In the genomic region with DNA sequence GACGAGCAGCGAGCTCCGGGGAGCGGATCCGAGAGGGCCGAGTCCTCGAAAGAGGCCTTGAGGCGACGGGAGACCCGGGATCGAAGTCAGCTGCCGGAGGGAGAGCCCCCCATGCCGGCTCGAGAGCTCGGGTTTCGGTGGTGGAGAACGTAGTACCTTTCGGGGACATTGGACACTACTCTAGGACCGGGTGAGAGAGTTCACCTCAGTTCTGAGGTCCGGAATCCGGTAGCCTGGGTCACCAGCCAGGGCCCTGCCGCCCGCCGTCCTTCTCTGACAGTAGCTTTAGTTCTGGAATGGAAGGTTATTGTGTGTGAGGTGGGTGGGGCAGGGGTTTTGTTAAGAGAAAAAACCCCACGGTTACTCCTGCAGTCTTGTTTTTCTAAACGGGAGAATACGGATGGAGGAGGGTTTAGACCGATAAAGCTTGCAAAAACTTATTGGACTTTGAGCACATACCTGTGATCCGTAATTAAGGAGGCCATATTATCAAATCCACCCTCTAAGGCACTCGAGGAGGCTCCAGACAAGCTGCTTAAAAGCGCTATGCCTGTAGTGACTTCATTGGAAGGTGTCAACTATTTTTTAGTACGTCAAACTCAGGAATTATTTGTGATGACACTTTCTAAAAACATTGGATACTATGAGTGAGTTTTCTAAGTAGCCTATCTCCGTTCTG, we compare ENCODE assay signal across 1 cellular context.
A peak's percentile ranks its signal among the peaks of the same experiment; 100 is the strongest.
TF ChIP-seq lines count a peak whose summit lies in the region.

No MANE protein-coding gene starts in this region.

TF ChIP-seq in H1, 55 proteins besides CTCF, POLR2A, EP300 and RAD21:
- TF ChIP-seq FOSL1 (IDR thresholded peaks at IDR 0.05; ENCODE audit: insufficient read depth, low read depth, low read length): no peak
- TF ChIP-seq SIN3A (conservative IDR thresholded peaks at IDR 0.05 in 1 of 2, IDR thresholded peaks at IDR 0.05 in 1 of 2; ENCODE audit: low read depth in 1 of 2, low read length in 2 of 2): no peak; a peak in 1 of 4 replicates
- TF ChIP-seq ASH2L (IDR thresholded peaks at IDR 0.05; ENCODE audit: low read length): peak; percentile 69
- no peak for TF ChIP-seq HDAC6 (IDR thresholded peaks at IDR 0.05; ENCODE audit: low read depth, low read length)
- TF ChIP-seq BCL11A (IDR thresholded peaks at IDR 0.05; ENCODE audit: low read depth in 2 of 2, low read length in 2 of 2): no peak
- no peak for TF ChIP-seq EZH2 (IDR thresholded peaks at IDR 0.05; ENCODE audit: low read depth, low read length, severe bottlenecking)
- TF ChIP-seq NRF1 (IDR thresholded peaks at IDR 0.05; ENCODE audit: low read depth, low read length): no peak
- no peak for TF ChIP-seq CTBP2 (IDR thresholded peaks at IDR 0.05; ENCODE audit: borderline replicate concordance, insufficient read depth, insufficient read length, low read length)
- no peak for TF ChIP-seq SIX5 (IDR thresholded peaks at IDR 0.05; ENCODE audit: low read depth, low read length)
- TF ChIP-seq ZNF274 (IDR thresholded peaks at IDR 0.05; ENCODE audit: borderline replicate concordance, extremely low read depth, low read length): no peak
- no peak; the same call in 1 of the 2 replicates for TF ChIP-seq TBP (IDR thresholded peaks at IDR 0.05; ENCODE audit: low read depth, low read length)
- TF ChIP-seq KDM1A (IDR thresholded peaks at IDR 0.05; ENCODE audit: borderline replicate concordance, low read length): no peak
- peak in 1 of 2 experiments; percentile 0; a peak in 1 of 4 replicates for TF ChIP-seq HDAC2 (IDR thresholded peaks at IDR 0.05; ENCODE audit: borderline replicate concordance in 1 of 2, low read depth in 2 of 2, low read length in 2 of 2)
- no peak for TF ChIP-seq KDM5A (IDR thresholded peaks at IDR 0.05; ENCODE audit: low read length)
- no peak for TF ChIP-seq SP4 (IDR thresholded peaks at IDR 0.05; ENCODE audit: low read length)
- TF ChIP-seq TCF12 (IDR thresholded peaks at IDR 0.05; ENCODE audit: low read depth, low read length): no peak
- TF ChIP-seq, protein P1, sequence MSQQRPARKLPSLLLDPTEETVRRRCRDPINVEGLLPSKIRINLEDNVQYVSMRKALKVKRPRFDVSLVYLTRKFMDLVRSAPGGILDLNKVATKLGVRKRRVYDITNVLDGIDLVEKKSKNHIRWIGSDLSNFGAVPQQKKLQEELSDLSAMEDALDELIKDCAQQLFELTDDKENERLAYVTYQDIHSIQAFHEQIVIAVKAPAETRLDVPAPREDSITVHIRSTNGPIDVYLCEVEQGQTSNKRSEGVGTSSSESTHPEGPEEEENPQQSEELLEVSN (IDR thresholded peaks at IDR 0.05): no peak
TF ChIP-seq in H1: peak in this region for 2.
